ENCODE assay signal across 10 cellular contexts in genomic region chr16:16075463-16076399, GRCh38.
DNase-seq lines count a peak whose midpoint lies in the region; ATAC-seq and TF ChIP-seq lines count a peak whose summit lies in the region.
"Had no signal": no experiment of that assay in that cellular context is flagged by ENCODE, and none has a peak within 500 bp of the region (broad histone marks: within the 10 kb centered on the region; RNA-seq: fewer than 3 reads in every experiment).

No MANE protein-coding gene starts in this region.

- H3K4me3 ChIP-seq in NT2/D1 (ENCODE audit: insufficient read length, low read depth): no peak overlapping the region
- no peak overlapping the region for H3K4me3 ChIP-seq in fibroblast of villous mesenchyme (ENCODE audit: low read depth, low read length)

- TF ChIP-seq CTCF in fibroblast of villous mesenchyme (IDR thresholded peaks at IDR 0.05; ENCODE audit: insufficient read depth, low read depth, low read length): no peak
- TF ChIP-seq CTCF in neural crest cell (conservative IDR thresholded peaks at IDR 0.05): no peak

- H3K4me3 Mint-ChIP-seq in neural crest cell: no peak overlapping the region

- no peaks in the 10 kb centered on the region for H3K27me3 Mint-ChIP-seq in neural crest cell (ENCODE audit: low read depth)

- ATAC-seq in HG02938 (IDR thresholded peaks at IDR 0.05; ENCODE audit: unreplicated experiment): no peak
- ATAC-seq: PC-3 had no signal

- peaks cover 2% of the 10 kb centered on the region for H3K36me3 Mint-ChIP-seq in neural crest cell (ENCODE audit: low read depth)

- peaks cover 70% of the 10 kb centered on the region for H3K36me3 ChIP-seq in NT2/D1 (ENCODE audit: insufficient read depth, insufficient read length, low read length)

- no peaks in the 10 kb centered on the region for H3K9me3 ChIP-seq in NT2/D1 (ENCODE audit: insufficient read depth, low read length)

- peak overlapping the region; percentile 24 for H3K9ac ChIP-seq in NT2/D1 (ENCODE audit: insufficient read length, low read depth)

- H3K4me1 Mint-ChIP-seq in neural crest cell: peaks cover 4% of the 10 kb centered on the region

- H3K27me3 ChIP-seq in NT2/D1 (ENCODE audit: insufficient read depth, insufficient read length): no peaks in the 10 kb centered on the region

- DNase-seq in AML-193 (lab: John Stamatoyannopoulos, UW) (peak; percentile 95 to 97), NT2/D1 (ENCODE audit: low read depth, low spot score) (no peak), fibroblast of villous mesenchyme (ENCODE audit: low read depth) (peak; percentile 88), neural crest cell (ENCODE audit: low read depth, low spot score) (no peak), NCI-H146 (lab: John Stamatoyannopoulos, UW) (no peak)
- DNase-seq in activated CD4-positive, CD25-positive, alpha-beta regulatory T cell treated with anti-CD3 and anti-CD28 coated beads, Interleukin-2, amount 50 U/mL, for 72 hours: no peak
- no peak for DNase-seq in activated naive CD4-positive, alpha-beta T cell treated with Interleukin-2 at 50 U/mL for 16 hours
- DNase-seq: PC-3; stimulated activated CD4-positive, alpha-beta T cell treated with anti-CD3 and anti-CD28 coated beads, Interleukin-12 subunit alpha, Interleukin-12 subunit beta, amount 100 ng/mL, for 4 hours had no signal

- peaks cover 10% of the 10 kb centered on the region for H3K4me1 ChIP-seq in NT2/D1 (ENCODE audit: insufficient read depth, insufficient read length)

- no peaks in the 10 kb centered on the region for H3K9me3 Mint-ChIP-seq in neural crest cell

- peak overlapping the region; percentile 12 for H3K27ac Mint-ChIP-seq in neural crest cell (ENCODE audit: unreplicated experiment)

Comparison
In these comparisons a context has a peak if more than half of its experiments do, and no peak if none do; other contexts are left out.
1. DNase-seq: peak in AML-193 (2 of 2) and fibroblast of villous mesenchyme (single experiment); none in NT2/D1 (single experiment), neural crest cell (single experiment), activated CD4-positive, CD25-positive, alpha-beta regulatory T cell treated with anti-CD3 and anti-CD28 coated beads, Interleukin-2, amount 50 U/mL, for 72 hours (single experiment), NCI-H146 (single experiment) and activated naive CD4-positive, alpha-beta T cell treated with Interleukin-2 at 50 U/mL for 16 hours (single experiment).